ENCODE assay signal across 24 cellular contexts in the genomic region with DNA sequence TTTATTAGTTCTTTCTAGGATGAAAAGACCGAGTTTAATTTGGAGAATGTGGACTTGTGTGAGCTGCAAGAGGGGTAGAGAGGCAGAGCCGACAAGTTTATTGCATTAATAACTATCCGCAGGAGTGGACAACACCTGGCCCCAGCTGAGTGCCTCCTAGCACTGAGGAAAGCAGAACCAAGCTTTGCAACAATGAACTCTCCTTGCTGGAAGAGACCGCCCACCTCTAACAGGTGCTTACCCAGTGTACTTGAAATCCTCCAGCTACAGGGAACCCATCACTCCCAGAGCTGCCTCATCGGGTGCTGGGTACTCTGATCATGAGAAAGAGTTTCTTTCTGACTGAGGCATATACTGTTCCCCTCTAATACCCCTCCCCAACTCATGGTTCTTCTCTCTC.
"Had no signal": no experiment of that assay in that cellular context is flagged by ENCODE, and none has a peak within 500 bp of the region (broad histone marks: within the 10 kb centered on the region; RNA-seq: fewer than 3 reads in every experiment).

No MANE protein-coding gene starts in this region.

- ATAC-seq: activated CD8-positive, alpha-beta T cell treated with anti-CD3 and anti-CD28 coated beads for 36 hours; activated T-cell treated with anti-CD3 and anti-CD28 coated beads, Interleukin-2, amount 50 U/mL, for 72 hours; activated T-helper 17 cell treated with anti-CD3 and anti-CD28 coated beads, Interleukin-2, amount 50 U/mL, for 72 hours; Panc1; SK-N-SH treated with all-trans-retinoic acid at 6 μM for 48 hours; T-cell; T-helper 17 cell had no signal

- DNase-seq: activated CD4-positive, alpha-beta T cell treated with anti-CD3 and anti-CD28 coated beads for 1 hour; activated CD4-positive, alpha-beta T cell treated with anti-CD3 and anti-CD28 coated beads for 48 hours; activated CD4-positive, CD25-positive, alpha-beta regulatory T cell; activated CD8-positive, alpha-beta T cell treated with anti-CD3 and anti-CD28 coated beads for 36 hours; activated effector memory CD4-positive, alpha-beta T cell treated with anti-CD3 and anti-CD28 coated beads, Interleukin-2, amount 50 U/mL, for 16 hours; activated naive CD4-positive, alpha-beta T cell; activated naive CD4-positive, alpha-beta T cell treated with anti-CD3 and anti-CD28 coated beads, Interleukin-2, amount 50 U/mL, for 16 hours; activated naive CD8-positive, alpha-beta T cell treated with anti-CD3 and anti-CD28 coated beads for 36 hours; activated T-cell treated with anti-CD3 and anti-CD28 coated beads, Interleukin-2, amount 50 U/mL, for 1 hour; activated T-cell treated with anti-CD3 and anti-CD28 coated beads, Interleukin-2, amount 50 U/mL, for 72 hours; amygdala; colonic mucosa; MM.1S; MV-4-11; NCI-H1092; NCI-H1417 treated with DMSO at 0.1 percent for 48 hours; NCI-H187 treated with DMSO at 0.1 percent for 48 hours; NCI-H2081; SIG-M5; T-cell; T-helper 17 cell had no signal
